In genomic region chr9:130871395-130872057, GRCh38 we compare ENCODE assay signal across 26 cellular contexts. TPM values are rescaled to one million over a fixed set of nuclear protein-coding genes. Genes with fewer than 3 reads are reported as not detected.
A peak's percentile ranks its signal among the peaks of the same experiment; 100 is the strongest.
DNase-seq lines count a peak whose midpoint lies in the region; ATAC-seq, FAIRE-seq and TF ChIP-seq lines count a peak whose summit lies in the region.
"Had no signal": no experiment of that assay in that cellular context is flagged by ENCODE, and none has a peak within 500 bp of the region (broad histone marks: within the 10 kb centered on the region; RNA-seq: fewer than 3 reads in every experiment).

No MANE protein-coding gene starts in this region.

- peaks cover 53% of the 10 kb centered on the region for H3K36me3 Mint-ChIP-seq in stimulated activated effector memory CD8-positive, alpha-beta T cell treated with anti-CD3 and anti-CD28 coated beads, Interleukin-12 subunit alpha, Interleukin-12 subunit beta, amount 100 ng/mL, for 72 hours
- H3K36me3 Mint-ChIP-seq in activated naive CD4-positive, alpha-beta T cell treated with anti-CD3 and anti-CD28 coated beads, Interleukin-2, amount 10 ng/mL, durations not matched to agents 7 days and 5 days: peaks cover 10% of the 10 kb centered on the region

- peak overlapping the region; percentile 14 for H3K27ac Mint-ChIP-seq in stimulated activated effector memory CD8-positive, alpha-beta T cell treated with anti-CD3 and anti-CD28 coated beads, Interleukin-12 subunit alpha, Interleukin-12 subunit beta, amount 100 ng/mL, for 72 hours
- no peak overlapping the region for H3K27ac Mint-ChIP-seq in activated naive CD4-positive, alpha-beta T cell treated with anti-CD3 and anti-CD28 coated beads, Interleukin-2, amount 10 ng/mL, durations not matched to agents 7 days and 5 days
- H3K27ac Mint-ChIP-seq: activated naive CD8-positive, alpha-beta T cell treated with anti-CD3 and anti-CD28 coated beads for 36 hours; activated T-helper 17 cell treated with anti-CD3 and anti-CD28 coated beads, Interleukin-2, amount 50 U/mL, for 72 hours had no signal

- no peaks in the 10 kb centered on the region for H3K4me1 ChIP-seq in K562 (replicated peaks in 1 of 2; ENCODE audit: control insufficient read depth in 2 of 2, insufficient read depth in 2 of 2, low read length in 2 of 2)
- peaks cover 24% of the 10 kb centered on the region for H3K4me1 ChIP-seq in HepG2 (ENCODE audit: insufficient read depth, low read length)

- CTCF ChIA-PET in K562 (lab: Yijun Ruan, JAX; ENCODE audit: low intra/inter-chr PET ratio) (interaction anchor here (0.9 to 13.1 kb wide), 4 partner anchors 23 to 175 kb away, joined by 3 to 201 read pairs (median 20); no protein-coding TSS in a partner anchor), HepG2 (lab: Yijun Ruan, JAX; ENCODE audit: low intra/inter-chr PET ratio, low total read pairs) (no interaction called here)
- CTCF ChIA-PET in activated naive CD4-positive, alpha-beta T cell treated with anti-CD3 and anti-CD28 coated beads, Interleukin-2, amount 10 ng/mL, durations not matched to agents 7 days and 5 days (lab: Charles Lee): interaction anchor here (5.0 kb wide), 1 partner anchor 175 kb away, joined by 26 read pairs; no protein-coding TSS in a partner anchor

- H3K4me3 Mint-ChIP-seq in stimulated activated effector memory CD8-positive, alpha-beta T cell treated with anti-CD3 and anti-CD28 coated beads, Interleukin-12 subunit alpha, Interleukin-12 subunit beta, amount 100 ng/mL, for 72 hours: no peak overlapping the region
- no peak overlapping the region for H3K4me3 Mint-ChIP-seq in activated naive CD4-positive, alpha-beta T cell treated with anti-CD3 and anti-CD28 coated beads, Interleukin-2, amount 10 ng/mL, durations not matched to agents 7 days and 5 days
- H3K4me3 Mint-ChIP-seq: activated naive CD8-positive, alpha-beta T cell treated with anti-CD3 and anti-CD28 coated beads for 36 hours; activated T-helper 17 cell treated with anti-CD3 and anti-CD28 coated beads, Interleukin-2, amount 50 U/mL, for 72 hours had no signal

- H2AFZ ChIP-seq in K562 (ENCODE audit: low read depth, low read length) (no peak overlapping the region), HepG2 (ENCODE audit: low read length) (no peak overlapping the region)

- in situ Hi-C loops in K562 (cut with MboI) (loop anchor here (5.0 kb wide), 1 partner anchor 126 kb away; no protein-coding TSS in a partner anchor), HepG2 (cut with HindIII; ENCODE audit: extremely low pct_ligation_motif_present, low pct_unique_long_range_greater_than_20kb) (no loop called here)

- H3K9me3 ChIP-seq in K562 (replicated peaks; ENCODE audit: control insufficient read depth, insufficient read depth, low read depth, low read length) (no peaks in the 10 kb centered on the region), HepG2 (ENCODE audit: low read length) (no peaks in the 10 kb centered on the region)
- H3K9me3 ChIP-seq: MG63, stomach, tibial nerve had no signal

- H3K27me3 Mint-ChIP-seq in activated naive CD4-positive, alpha-beta T cell treated with anti-CD3 and anti-CD28 coated beads, Interleukin-2, amount 10 ng/mL, durations not matched to agents 7 days and 5 days: no peaks in the 10 kb centered on the region
- H3K27me3 Mint-ChIP-seq: activated naive CD8-positive, alpha-beta T cell treated with anti-CD3 and anti-CD28 coated beads for 36 hours; activated T-helper 17 cell treated with anti-CD3 and anti-CD28 coated beads, Interleukin-2, amount 50 U/mL, for 72 hours had no signal

- TF ChIP-seq POLR2A in K562 (conservative IDR thresholded peaks at IDR 0.05) (no peak), HepG2 (IDR thresholded peaks at IDR 0.05; ENCODE audit: insufficient read depth in 1 of 2, low read depth in 2 of 2, low read length in 2 of 2) (no peak), lower leg skin (IDR thresholded peaks at IDR 0.05) (no peak)

- FAIRE-seq in K562 (lab: Jason Lieb, UNC): no peak
- FAIRE-seq in HepG2 (lab: Jason Lieb, UNC): no peak
- FAIRE-seq: D721Med had no signal

- TF ChIP-seq EP300 in K562 (IDR thresholded peaks at IDR 0.05; ENCODE audit: low read length) (no peak), HepG2 (IDR thresholded peaks at IDR 0.05; ENCODE audit: low read depth in 2 of 2, low read length in 2 of 2) (no peak), HepG2 (CRISPR knock-in tag; IDR thresholded peaks at IDR 0.05; ENCODE audit: borderline replicate concordance) (no peak)

- no peak for TF ChIP-seq CTCF in K562 (IDR thresholded peaks at IDR 0.05 in 2 of 3, conservative IDR thresholded peaks at IDR 0.05 in 1 of 3; ENCODE audit: insufficient read depth in 2 of 3, low read depth in 1 of 3, low read length in 3 of 3)
- no peak for TF ChIP-seq CTCF in HepG2 (CRISPR knock-in tag; IDR thresholded peaks at IDR 0.05)
- no peak for TF ChIP-seq CTCF in lower leg skin (IDR thresholded peaks at IDR 0.05)

- H3K27me3 ChIP-seq in K562 (ENCODE audit: control insufficient read depth in 2 of 2, insufficient read depth in 2 of 2, low read length in 2 of 2) (no peaks in the 10 kb centered on the region), HepG2 (ENCODE audit: control insufficient read depth in 1 of 2, insufficient read depth in 2 of 2, low read length in 2 of 2) (no peaks in the 10 kb centered on the region)
- H3K27me3 ChIP-seq: MG63, stomach, tibial nerve had no signal

- H3K36me3 ChIP-seq in K562 (ENCODE audit: control insufficient read depth, insufficient read depth, low read length) (peaks cover 55% of the 10 kb centered on the region), HepG2 (replicated peaks in 1 of 2; ENCODE audit: control insufficient read depth in 1 of 2, insufficient read depth in 2 of 2, low read length in 2 of 2) (peaks cover 26 to 73% of the 10 kb centered on the region in 2 experiments)

- peaks cover 3% of the 10 kb centered on the region for H3K9me1 ChIP-seq in K562 (ENCODE audit: control insufficient read depth, insufficient read depth, low read length)

- intact Hi-C loops in K562 (cut with micrococcal nuclease) (no loop called here), HepG2 (cut with micrococcal nuclease; ENCODE audit: unreplicated experiment) (loop anchor here (2.0 kb wide), 1 partner anchor 127 kb away; no protein-coding TSS in a partner anchor), lower leg skin (cut with DNase I; ENCODE audit: low total_unique reads) (loop anchor here (10.0 kb wide), 1 partner anchor 63 kb away; the partner anchor contains the start of gene FIBCD1)

- no peaks in the 10 kb centered on the region for H3K9me3 Mint-ChIP-seq in stimulated activated effector memory CD8-positive, alpha-beta T cell treated with anti-CD3 and anti-CD28 coated beads, Interleukin-12 subunit alpha, Interleukin-12 subunit beta, amount 100 ng/mL, for 72 hours
- no peaks in the 10 kb centered on the region for H3K9me3 Mint-ChIP-seq in activated naive CD4-positive, alpha-beta T cell treated with anti-CD3 and anti-CD28 coated beads, Interleukin-2, amount 10 ng/mL, durations not matched to agents 7 days and 5 days
- H3K9me3 Mint-ChIP-seq: activated naive CD8-positive, alpha-beta T cell treated with anti-CD3 and anti-CD28 coated beads for 36 hours; activated T-helper 17 cell treated with anti-CD3 and anti-CD28 coated beads, Interleukin-2, amount 50 U/mL, for 72 hours had no signal

- H4K20me1 ChIP-seq in K562 (replicated peaks; ENCODE audit: control insufficient read depth, insufficient read depth, low read length): peaks cover 44% of the 10 kb centered on the region
- peaks cover 16% of the 10 kb centered on the region for H4K20me1 ChIP-seq in HepG2 (ENCODE audit: insufficient read depth, low read length)

- no peak overlapping the region for H3K4me2 ChIP-seq in K562 (ENCODE audit: insufficient read depth, low read length)
- no peak overlapping the region for H3K4me2 ChIP-seq in HepG2 (ENCODE audit: low read depth, low read length)

- WGBS in K562 (ENCODE audit: insufficient coverage, low coverage, missing lambda C conversion rate): 68% methylated on average over 10 of the region's 10 CpGs
- 97% methylated on average over 10 of the region's 10 CpGs for WGBS in HepG2 (ENCODE audit: low lambda C conversion rate)
- 80 to 91% methylated on average over 10 of the region's 10 CpGs for WGBS in lower leg skin, 2 donors

- BruUV-seq in K562 (replicated peaks; lab: Mats Ljungman, UMichigan) (no TSS peak), HepG2 (replicated peaks; lab: Mats Ljungman, UMichigan) (no TSS peak)

- ATAC-seq in HG02642 (IDR thresholded peaks at IDR 0.05; ENCODE audit: poor library complexity, unreplicated experiment) (peak; percentile 5), K562 (no peak), HepG2 (no peak), HG03342 (IDR thresholded peaks at IDR 0.05; ENCODE audit: unreplicated experiment) (no peak)
- ATAC-seq in stimulated activated effector memory CD8-positive, alpha-beta T cell treated with anti-CD3 and anti-CD28 coated beads, Interleukin-12 subunit alpha, Interleukin-12 subunit beta, amount 100 ng/mL, for 72 hours: peak; percentile 57
- ATAC-seq: activated T-helper 17 cell treated with anti-CD3 and anti-CD28 coated beads, Interleukin-2, amount 50 U/mL, for 72 hours; SK-N-SH treated with all-trans-retinoic acid at 6 μM for 48 hours had no signal

- TF ChIP-seq RAD21 in K562 (CRISPR knock-in tag; conservative IDR thresholded peaks at IDR 0.05 in 1 of 2, IDR thresholded peaks at IDR 0.05 in 1 of 2): no peak
- no peak for TF ChIP-seq RAD21 in HepG2 (CRISPR knock-in tag; IDR thresholded peaks at IDR 0.05)

- POLR2A ChIA-PET in K562 (lab: Yijun Ruan, JAX) (interaction anchor here (0.8 to 15.4 kb wide), 14 partner anchors 10 to 222 kb away, joined by 3 to 220 read pairs (median 4); partner anchors contain the start of genes LAMC3 and QRFP), HepG2 (lab: Yijun Ruan, JAX) (no interaction called here)

- no peaks in the 10 kb centered on the region for H3K79me2 ChIP-seq in K562 (ENCODE audit: control insufficient read depth, insufficient read depth, low read length)
- no peaks in the 10 kb centered on the region for H3K79me2 ChIP-seq in HepG2 (ENCODE audit: insufficient read depth, low read length)

- no peak overlapping the region for H3K4me3 ChIP-seq in K562
- no peak overlapping the region for H3K4me3 ChIP-seq in HepG2 (replicated peaks in 1 of 3; ENCODE audit: insufficient read depth in 1 of 3, low read depth in 2 of 3, low read length in 3 of 3)
- H3K4me3 ChIP-seq in lower leg skin (ENCODE audit: low read depth, poor library complexity, severe bottlenecking): no peak overlapping the region
- H3K4me3 ChIP-seq: MG63, stomach, tibial nerve had no signal

- DNase-seq in K562 (ENCODE audit: extremely low read depth in 1 of 4, low spot score in 3 of 4) (peak in 1 of 4 experiments; percentile 52), HepG2 (ENCODE audit: low spot score) (no peak), activated T-cell treated with anti-CD3 and anti-CD28 coated beads for 4 hours (no peak), lower leg skin (ENCODE audit: low spot score in 2 of 2) (no peak)
- no peak for DNase-seq in stimulated activated effector memory CD8-positive, alpha-beta T cell treated with anti-CD3 and anti-CD28 coated beads, Interleukin-12 subunit alpha, Interleukin-12 subunit beta, amount 100 ng/mL, for 72 hours (ENCODE audit: low spot score in 2 of 2)
- DNase-seq in activated naive CD4-positive, alpha-beta T cell treated with anti-CD3 and anti-CD28 coated beads, Interleukin-2, amount 10 ng/mL, durations not matched to agents 7 days and 5 days: no peak
- DNase-seq: activated CD8-positive, alpha-beta memory T cell treated with anti-CD3 and anti-CD28 coated beads, Interleukin-2, amount 50 U/mL, for 4 hours; activated naive CD8-positive, alpha-beta T cell treated with anti-CD3 and anti-CD28 coated beads for 36 hours; HCEC 1CT; MG63; NCI-H1417 treated with DMSO at 0.1 percent for 48 hours; NCI-H526; nucleus accumbens; RPMI8226; stomach; WERI-Rb-1 had no signal

- H3K9ac ChIP-seq in K562 (ENCODE audit: insufficient read depth in 1 of 2, low read depth in 2 of 2, low read length in 2 of 2) (peak overlapping the region in 1 of 2 experiments; percentile 2; a peak in 1 of 4 replicates), HepG2 (ENCODE audit: insufficient read depth, low read depth, low read length) (no peak overlapping the region)

- H3K27ac ChIP-seq in K562 (ENCODE audit: extremely low read depth, low read depth, low read length) (no peak overlapping the region), HepG2 (ENCODE audit: extremely low read length, insufficient read depth, low read length) (no peak overlapping the region)
- H3K27ac ChIP-seq: WERI-Rb-1 had no signal

- peaks cover under 1% of the 10 kb centered on the region for H3K4me1 Mint-ChIP-seq in stimulated activated effector memory CD8-positive, alpha-beta T cell treated with anti-CD3 and anti-CD28 coated beads, Interleukin-12 subunit alpha, Interleukin-12 subunit beta, amount 100 ng/mL, for 72 hours
- peaks cover 2% of the 10 kb centered on the region for H3K4me1 Mint-ChIP-seq in activated naive CD4-positive, alpha-beta T cell treated with anti-CD3 and anti-CD28 coated beads, Interleukin-2, amount 10 ng/mL, durations not matched to agents 7 days and 5 days
- H3K4me1 Mint-ChIP-seq: activated naive CD8-positive, alpha-beta T cell treated with anti-CD3 and anti-CD28 coated beads for 36 hours; activated T-helper 17 cell treated with anti-CD3 and anti-CD28 coated beads, Interleukin-2, amount 50 U/mL, for 72 hours had no signal

RNA-seq across cellular contexts. Expression of gene QRFP, which starts 25.1 kb away (rescaled TPM):
- total RNA-seq in K562 (2011; cell fraction: chromatin; rRNA removed; ENCODE audit: low replicate concordance): not detected in 2 replicates
- total RNA-seq in K562 (2011; cell fraction: nucleolus; rRNA removed): not detected in 2 replicates
- not detected in 2 replicates for total RNA-seq in K562 (2011; cell fraction: nucleoplasm; rRNA removed)
- total RNA-seq in K562 (2014; rRNA removed) (not detected in 2 replicates), K562 (2014; rRNA removed; fragmentation: Illumina TruSeq; extraction: Trizol) (not detected in 2 replicates), K562 (2015; rRNA removed; fragmentation: Illumina TruSeq; extraction: Trizol) (not detected in 2 replicates), K562 (2021) (not detected in 2 replicates), HepG2 (2016; rRNA removed; fragmentation: Illumina TruSeq; extraction: Trizol) (not detected in 2 replicates), lower leg skin (not detected)
- polyA plus RNA-seq in K562 (2011; rRNA removed) (not detected in 2 replicates), K562 (2014; fragmentation: Illumina TruSeq; extraction: Trizol) (not detected in 2 replicates), K562 (2014; fragmentation: Nextera tagmentation; extraction: Ambion mirVana) (not detected), K562 (2014; rRNA removed) (not detected in 2 replicates), HepG2 (2011; rRNA removed) (not detected in 2 replicates)
- not detected in 2 replicates for polyA plus RNA-seq in K562 (2011; cell fraction: cytosol; rRNA removed)
- not detected in 2 replicates for polyA plus RNA-seq in K562 (2011; cell fraction: nucleus; rRNA removed)
- 0.51 and 0.70 TPM in 2 replicates for polyA plus RNA-seq in K562 (2012)
- not detected in 2 replicates for polyA minus RNA-seq in K562 (2011; rRNA and poly(A)+ RNA removed)
- polyA minus RNA-seq in K562 (2011; cell fraction: cytosol; rRNA and poly(A)+ RNA removed): not detected in 2 replicates
- not detected in 2 replicates for polyA minus RNA-seq in K562 (2011; cell fraction: nucleus; rRNA and poly(A)+ RNA removed)
- not detected in 2 replicates for total RNA-seq in HepG2 (2016; cell fraction: cytosol; rRNA removed; fragmentation: Illumina TruSeq; extraction: Trizol; ENCODE audit: low read depth)
- total RNA-seq in HepG2 (2016; cell fraction: insoluble cytoplasmic fraction; rRNA removed; fragmentation: Illumina TruSeq; extraction: Trizol): not detected in 2 replicates
- total RNA-seq in HepG2 (2016; cell fraction: membrane; rRNA removed; fragmentation: Illumina TruSeq; extraction: Trizol): not detected in 2 replicates
- total RNA-seq in HepG2 (2016; cell fraction: nucleus; rRNA removed; fragmentation: Illumina TruSeq; extraction: Trizol): not detected in 2 replicates
- not detected in 2 replicates for polyA plus RNA-seq in HepG2 (2011; cell fraction: cytosol; rRNA removed)
- polyA plus RNA-seq in HepG2 (2011; cell fraction: nucleus; rRNA removed): not detected in 2 replicates
- polyA plus RNA-seq in HepG2 (2012): 0.15 TPM in 1 of 2 replicates, not detected in the other
- polyA plus RNA-seq in HepG2 (2016; cell fraction: cytosol; fragmentation: Illumina TruSeq; extraction: Trizol; ENCODE audit: low read depth): not detected in 2 replicates
- not detected in 2 replicates for polyA plus RNA-seq in HepG2 (2016; cell fraction: insoluble cytoplasmic fraction; fragmentation: Illumina TruSeq; extraction: Trizol; ENCODE audit: low read depth)
- polyA plus RNA-seq in HepG2 (2016; cell fraction: membrane; fragmentation: Illumina TruSeq; extraction: Trizol; ENCODE audit: low read depth): not detected in 2 replicates
- not detected in 2 replicates for polyA plus RNA-seq in HepG2 (2016; cell fraction: nucleus; fragmentation: Illumina TruSeq; extraction: Trizol; ENCODE audit: insufficient read depth, low read depth)
- polyA minus RNA-seq in HepG2 (2011; rRNA and poly(A)+ RNA removed; ENCODE audit: low replicate concordance): not detected in 2 replicates
- not detected in 2 replicates for polyA minus RNA-seq in HepG2 (2011; cell fraction: cytosol; rRNA and poly(A)+ RNA removed)
- polyA minus RNA-seq in HepG2 (2011; cell fraction: nucleus; rRNA and poly(A)+ RNA removed): not detected in 2 replicates
- total RNA-seq: activated naive CD8-positive, alpha-beta T cell treated with anti-CD3 and anti-CD28 coated beads for 36 hours; activated T-helper 17 cell treated with anti-CD3 and anti-CD28 coated beads, Interleukin-2, amount 50 U/mL, for 72 hours; Daoy; dermis microvascular lymphatic vessel endothelial cell; renal cortical epithelial cell; stomach; tibial nerve had no signal
- polyA plus RNA-seq: AG04450, stomach had no signal

RNA-seq across cellular contexts. Expression of gene ABL1, which starts 36.5 kb away (rescaled TPM):
- 105 and 142 TPM in 2 replicates for total RNA-seq in K562 (2011; cell fraction: chromatin; rRNA removed; ENCODE audit: low replicate concordance)
- total RNA-seq in K562 (2011; cell fraction: nucleolus; rRNA removed): 81.7 and 83.9 TPM in 2 replicates
- total RNA-seq in K562 (2011; cell fraction: nucleoplasm; rRNA removed): 75.2 and 77.0 TPM in 2 replicates
- 45.1 and 61.3 TPM in 2 replicates for total RNA-seq in K562 (2014; rRNA removed)
- total RNA-seq in K562 (2014; rRNA removed; fragmentation: Illumina TruSeq; extraction: Trizol): 28.6 and 30.2 TPM in 2 replicates
- total RNA-seq in K562 (2015; rRNA removed; fragmentation: Illumina TruSeq; extraction: Trizol): 37.8 and 41.0 TPM in 2 replicates
- total RNA-seq in K562 (2021): 124 and 130 TPM in 2 replicates
- 26.0 and 35.7 TPM in 2 replicates for polyA plus RNA-seq in K562 (2011; rRNA removed)
- polyA plus RNA-seq in K562 (2011; cell fraction: cytosol; rRNA removed): 44.5 and 48.8 TPM in 2 replicates
- 51.1 and 57.1 TPM in 2 replicates for polyA plus RNA-seq in K562 (2011; cell fraction: nucleus; rRNA removed)
- 65.2 and 79.7 TPM in 2 replicates for polyA plus RNA-seq in K562 (2012)
- polyA plus RNA-seq in K562 (2014; fragmentation: Illumina TruSeq; extraction: Trizol): 64.0 and 77.9 TPM in 2 replicates
- 1 to 10 TPM; 1.5 to 1.6 TPM for polyA plus RNA-seq in K562 (2014; fragmentation: Nextera tagmentation; extraction: Ambion mirVana)
- polyA plus RNA-seq in K562 (2014; rRNA removed): 59.7 and 60.0 TPM in 2 replicates
- 64.2 and 66.3 TPM in 2 replicates for polyA minus RNA-seq in K562 (2011; rRNA and poly(A)+ RNA removed)
- 93.5 and 149 TPM in 2 replicates for polyA minus RNA-seq in K562 (2011; cell fraction: cytosol; rRNA and poly(A)+ RNA removed)
- polyA minus RNA-seq in K562 (2011; cell fraction: nucleus; rRNA and poly(A)+ RNA removed): 21.7 and 40.1 TPM in 2 replicates
- 19.3 and 20.4 TPM in 2 replicates for total RNA-seq in HepG2 (2016; rRNA removed; fragmentation: Illumina TruSeq; extraction: Trizol)
- total RNA-seq in HepG2 (2016; cell fraction: cytosol; rRNA removed; fragmentation: Illumina TruSeq; extraction: Trizol; ENCODE audit: low read depth): 2.2 and 2.4 TPM in 2 replicates
- total RNA-seq in HepG2 (2016; cell fraction: insoluble cytoplasmic fraction; rRNA removed; fragmentation: Illumina TruSeq; extraction: Trizol): 15.8 and 21.7 TPM in 2 replicates
- 9.2 and 9.8 TPM in 2 replicates for total RNA-seq in HepG2 (2016; cell fraction: membrane; rRNA removed; fragmentation: Illumina TruSeq; extraction: Trizol)
- 21.9 and 22.1 TPM in 2 replicates for total RNA-seq in HepG2 (2016; cell fraction: nucleus; rRNA removed; fragmentation: Illumina TruSeq; extraction: Trizol)
- polyA plus RNA-seq in HepG2 (2011; rRNA removed): 10.8 and 14.1 TPM in 2 replicates
- 11.9 and 13.3 TPM in 2 replicates for polyA plus RNA-seq in HepG2 (2011; cell fraction: cytosol; rRNA removed)
- polyA plus RNA-seq in HepG2 (2011; cell fraction: nucleus; rRNA removed): 13.6 and 15.9 TPM in 2 replicates
- polyA plus RNA-seq in HepG2 (2012): 17.7 and 20.4 TPM in 2 replicates
- 1.8 and 1.9 TPM in 2 replicates for polyA plus RNA-seq in HepG2 (2016; cell fraction: cytosol; fragmentation: Illumina TruSeq; extraction: Trizol; ENCODE audit: low read depth)
- polyA plus RNA-seq in HepG2 (2016; cell fraction: insoluble cytoplasmic fraction; fragmentation: Illumina TruSeq; extraction: Trizol; ENCODE audit: low read depth): 15.4 and 23.6 TPM in 2 replicates
- polyA plus RNA-seq in HepG2 (2016; cell fraction: membrane; fragmentation: Illumina TruSeq; extraction: Trizol; ENCODE audit: low read depth): 4.9 and 5.1 TPM in 2 replicates
- 30.9 and 34.3 TPM in 2 replicates for polyA plus RNA-seq in HepG2 (2016; cell fraction: nucleus; fragmentation: Illumina TruSeq; extraction: Trizol; ENCODE audit: insufficient read depth, low read depth)
- 34.8 and 80.5 TPM in 2 replicates for polyA minus RNA-seq in HepG2 (2011; rRNA and poly(A)+ RNA removed; ENCODE audit: low replicate concordance)
- 19.1 and 20.7 TPM in 2 replicates for polyA minus RNA-seq in HepG2 (2011; cell fraction: cytosol; rRNA and poly(A)+ RNA removed)
- 24.1 and 29.0 TPM in 2 replicates for polyA minus RNA-seq in HepG2 (2011; cell fraction: nucleus; rRNA and poly(A)+ RNA removed)
- 10 to 100 TPM; 21.2 to 47.2 (median 34.3) TPM for total RNA-seq in lower leg skin

Comparison
In these comparisons a context has a peak if more than half of its experiments do, and no peak if none do; other contexts are left out.
1. ATAC-seq: peak in HG02642 (single experiment) and stimulated activated effector memory CD8-positive, alpha-beta T cell treated with anti-CD3 and anti-CD28 coated beads, Interleukin-12 subunit alpha, Interleukin-12 subunit beta, amount 100 ng/mL, for 72 hours (single experiment); none in K562 (single experiment), HepG2 (single experiment) and HG03342 (single experiment).